Comparison of ENCODE assay signal across 19 cellular contexts in the genomic region with DNA sequence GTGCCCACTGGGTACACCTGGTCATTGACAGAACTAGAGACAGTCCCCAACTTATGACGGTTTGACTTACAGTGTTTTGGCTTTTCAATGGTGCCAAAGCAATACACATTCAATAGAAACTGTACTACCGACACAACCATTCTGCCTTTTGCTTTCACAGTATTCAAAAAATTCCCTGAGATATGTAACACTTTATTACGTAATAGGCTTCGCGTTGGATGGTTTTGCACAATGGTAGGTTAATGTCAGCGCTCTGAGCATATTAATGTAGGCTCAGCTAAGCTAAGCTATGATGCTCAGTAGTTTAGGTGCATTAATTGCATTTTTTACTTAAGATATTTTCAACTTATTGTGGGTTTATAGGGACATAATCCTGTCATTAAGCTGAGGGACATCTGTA.
"Had no signal": no experiment of that assay in that cellular context is flagged by ENCODE, and none has a peak within 500 bp of the region (broad histone marks: within the 10 kb centered on the region; RNA-seq: fewer than 3 reads in every experiment).

No MANE protein-coding gene starts in this region.

- H3K9ac ChIP-seq: parathyroid adenoma had no signal

- ATAC-seq: esophagus mucosa; heart right ventricle; left lobe of liver; naive thymus-derived CD4-positive, alpha-beta T cell; sciatic nerve had no signal

- H3K27me3 ChIP-seq: upper lobe of left lung, uterus had no signal

- H3K27ac Mint-ChIP-seq: naive thymus-derived CD4-positive, alpha-beta T cell; nephron progenitor cell had no signal

- H2AFZ ChIP-seq: parathyroid adenoma had no signal

- H3K4me1 Mint-ChIP-seq: naive thymus-derived CD4-positive, alpha-beta T cell had no signal

- H3K9me3 ChIP-seq: heart right ventricle, prostate gland, tibial artery, upper lobe of left lung, uterus had no signal

- H3K9me3 Mint-ChIP-seq: nephron progenitor cell had no signal

- H3K4me3 Mint-ChIP-seq: naive thymus-derived CD4-positive, alpha-beta T cell; nephron progenitor cell had no signal

- H3K27ac ChIP-seq: heart right ventricle, parathyroid adenoma, skin epidermis, tibial artery, upper lobe of left lung, uterus had no signal

- DNase-seq: effector memory CD4-positive, alpha-beta T cell; heart right ventricle; islet precursor cell; mammary epithelial cell; naive thymus-derived CD4-positive, alpha-beta T cell; retina; stimulated activated CD4-positive, alpha-beta T cell treated with anti-CD3 and anti-CD28 coated beads, Interleukin-2, amount 100 ng/mL, for 24 hours; stimulated activated CD4-positive, alpha-beta T cell treated with anti-CD3 and anti-CD28 coated beads, Interleukin-4, amount 100 ng/mL, for 4 hours; stimulated activated naive CD4-positive, alpha-beta T cell treated with Interleukin-2 at 50 U/mL for 16 hours had no signal

- H3K4me3 ChIP-seq: heart right ventricle, prostate gland, skin epidermis, tibial artery, upper lobe of left lung, uterus had no signal

- H3K4me1 ChIP-seq: heart right ventricle, parathyroid adenoma, tibial artery, upper lobe of left lung, uterus had no signal

- H3K36me3 ChIP-seq: heart right ventricle, prostate gland, tibial artery, upper lobe of left lung, uterus had no signal
